ENCODE assay signal across 19 cellular contexts in genomic region chr9:132002827-132003704, GRCh38.
DNase-seq lines count a peak whose midpoint lies in the region; ATAC-seq and TF ChIP-seq lines count a peak whose summit lies in the region.
"Had no signal": no experiment of that assay in that cellular context is flagged by ENCODE, and none has a peak within 500 bp of the region (broad histone marks: within the 10 kb centered on the region; RNA-seq: fewer than 3 reads in every experiment).

No MANE protein-coding gene starts in this region.

- no peak overlapping the region for H3K27ac Mint-ChIP-seq in stimulated activated memory B cell treated with anti-CD40 and anti-IgM and Interleukin-4, amounts not matched to agents 10 μg/mL and 1 μg/mL and 100 μg/mL, for 72 hours
- H3K27ac Mint-ChIP-seq in activated T-cell treated with anti-CD3 and anti-CD28 coated beads, Interleukin-2, amount 50 U/mL, for 24 hours, result no peak overlapping the region
- H3K27ac Mint-ChIP-seq: activated CD4-positive, alpha-beta memory T cell treated with anti-CD3 and anti-CD28 coated beads for 36 hours; stimulated activated naive CD8-positive, alpha-beta T cell treated with anti-CD3 and anti-CD28 coated beads, Interleukin-15, Interleukin-2, amounts not matched to agents 100 ng/mL and 50 ng/mL, for 24 hours had no signal

- H2AFZ ChIP-seq in Loucy (ENCODE audit: low read length), result no peak overlapping the region

- no peaks in the 10 kb centered on the region for H3K27me3 ChIP-seq in Loucy (ENCODE audit: insufficient read depth, low read length, poor library complexity, severe bottlenecking)
- H3K27me3 ChIP-seq: neutrophil, upper lobe of left lung had no signal

- H3K4me2 ChIP-seq in Loucy (ENCODE audit: low read depth, low read length, poor library complexity, severe bottlenecking), result peak overlapping the region; percentile 11
- H3K4me2 ChIP-seq: A549 had no signal

- H3K36me3 Mint-ChIP-seq in stimulated activated memory B cell treated with anti-CD40 and anti-IgM and Interleukin-4, amounts not matched to agents 10 μg/mL and 1 μg/mL and 100 μg/mL, for 72 hours, result peaks cover 30% of the 10 kb centered on the region
- peaks cover 24% of the 10 kb centered on the region for H3K36me3 Mint-ChIP-seq in activated T-cell treated with anti-CD3 and anti-CD28 coated beads, Interleukin-2, amount 50 U/mL, for 24 hours (ENCODE audit: low read depth)

- in situ Hi-C loops in astrocyte of the spinal cord (cut with HindIII; ENCODE audit: low sequenced_read_pairs), result no loop called here

- peaks cover 7% of the 10 kb centered on the region for H4K20me1 ChIP-seq in Loucy (ENCODE audit: insufficient read depth, low read length, poor library complexity, severe bottlenecking)

- peaks cover 3% of the 10 kb centered on the region; the same call in 1 of the 2 replicates for H3K36me3 ChIP-seq in Loucy (ENCODE audit: insufficient read depth, low read length)
- H3K36me3 ChIP-seq: neutrophil, upper lobe of left lung had no signal

- no peak overlapping the region for H3K4me3 ChIP-seq in Loucy (ENCODE audit: low read length, poor library complexity, severe bottlenecking)
- no peak overlapping the region for H3K4me3 ChIP-seq in astrocyte of the spinal cord (ENCODE audit: low read depth, low read length)
- H3K4me3 ChIP-seq: A549, upper lobe of left lung had no signal

- H3K4me1 ChIP-seq in Loucy (ENCODE audit: insufficient read depth, low read length, poor library complexity, severe bottlenecking), result peaks cover 39% of the 10 kb centered on the region

- H3K9me2 ChIP-seq in Loucy (replicated peaks; ENCODE audit: low read depth, low read length), result no peaks in the 10 kb centered on the region

- H3K4me3 Mint-ChIP-seq in stimulated activated memory B cell treated with anti-CD40 and anti-IgM and Interleukin-4, amounts not matched to agents 10 μg/mL and 1 μg/mL and 100 μg/mL, for 72 hours, result no peak overlapping the region
- no peak overlapping the region for H3K4me3 Mint-ChIP-seq in activated T-cell treated with anti-CD3 and anti-CD28 coated beads, Interleukin-2, amount 50 U/mL, for 24 hours
- H3K4me3 Mint-ChIP-seq: activated CD4-positive, alpha-beta memory T cell treated with anti-CD3 and anti-CD28 coated beads for 36 hours; CD4-positive, CD25-positive, alpha-beta regulatory T cell; stimulated activated naive CD8-positive, alpha-beta T cell treated with anti-CD3 and anti-CD28 coated beads, Interleukin-15, Interleukin-2, amounts not matched to agents 100 ng/mL and 50 ng/mL, for 24 hours had no signal

- TF ChIP-seq CTCF in Loucy (conservative IDR thresholded peaks at IDR 0.05; ENCODE audit: low read length), result no peak
- TF ChIP-seq CTCF in astrocyte of the spinal cord (IDR thresholded peaks at IDR 0.05; ENCODE audit: low read depth, low read length), result no peak

- peak; percentile 8 for ATAC-seq in stimulated activated memory B cell treated with anti-CD40 and anti-IgM and Interleukin-4, amounts not matched to agents 10 μg/mL and 1 μg/mL and 100 μg/mL, for 72 hours
- no peak for ATAC-seq in GM21825 (IDR thresholded peaks at IDR 0.05; ENCODE audit: unreplicated experiment)
- ATAC-seq: A549, HepG2 had no signal

- no peaks in the 10 kb centered on the region for H3K27me3 Mint-ChIP-seq in stimulated activated memory B cell treated with anti-CD40 and anti-IgM and Interleukin-4, amounts not matched to agents 10 μg/mL and 1 μg/mL and 100 μg/mL, for 72 hours
- no peaks in the 10 kb centered on the region for H3K27me3 Mint-ChIP-seq in activated T-cell treated with anti-CD3 and anti-CD28 coated beads, Interleukin-2, amount 50 U/mL, for 24 hours
- H3K27me3 Mint-ChIP-seq: activated CD4-positive, alpha-beta memory T cell treated with anti-CD3 and anti-CD28 coated beads for 36 hours; CD4-positive, CD25-positive, alpha-beta regulatory T cell; stimulated activated naive CD8-positive, alpha-beta T cell treated with anti-CD3 and anti-CD28 coated beads, Interleukin-15, Interleukin-2, amounts not matched to agents 100 ng/mL and 50 ng/mL, for 24 hours had no signal

- peaks cover 4% of the 10 kb centered on the region for H3F3A ChIP-seq in Loucy (ENCODE audit: low read depth)

- no peaks in the 10 kb centered on the region for H3K9me3 Mint-ChIP-seq in stimulated activated memory B cell treated with anti-CD40 and anti-IgM and Interleukin-4, amounts not matched to agents 10 μg/mL and 1 μg/mL and 100 μg/mL, for 72 hours
- H3K9me3 Mint-ChIP-seq in activated T-cell treated with anti-CD3 and anti-CD28 coated beads, Interleukin-2, amount 50 U/mL, for 24 hours, result peaks cover 4% of the 10 kb centered on the region
- H3K9me3 Mint-ChIP-seq: CD4-positive, CD25-positive, alpha-beta regulatory T cell; stimulated activated naive CD8-positive, alpha-beta T cell treated with anti-CD3 and anti-CD28 coated beads, Interleukin-15, Interleukin-2, amounts not matched to agents 100 ng/mL and 50 ng/mL, for 24 hours had no signal

- H3K9ac ChIP-seq in Loucy (ENCODE audit: low read depth, low read length, poor library complexity, severe bottlenecking), result no peak overlapping the region

- H3K9me3 ChIP-seq in Loucy (ENCODE audit: insufficient read depth, low read depth, low read length), result no peaks in the 10 kb centered on the region
- H3K9me3 ChIP-seq: A549, neutrophil, upper lobe of left lung had no signal

- peaks cover 29% of the 10 kb centered on the region for H3K79me2 ChIP-seq in Loucy (ENCODE audit: insufficient read depth, low read length)

- DNase-seq in NOMO-1 treated with DMSO at 0.1 percent for 48 hours (lab: John Stamatoyannopoulos, UW; ENCODE audit: unreplicated experiment) (peak; percentile 4), NOMO-1 treated with dmso at 0.1 percent for 144 hours (lab: John Stamatoyannopoulos, UW; ENCODE audit: unreplicated experiment) (no peak), astrocyte of the spinal cord (ENCODE audit: low read depth, low spot score) (peak; percentile 25), HCEC 1CT (no peak)
- DNase-seq in activated T-cell treated with anti-CD3 and anti-CD28 coated beads, Interleukin-2, amount 50 U/mL, for 24 hours, result no peak
- DNase-seq: activated CD4-positive, alpha-beta memory T cell treated with anti-CD3 and anti-CD28 coated beads for 36 hours; DMS79; midbrain; NCI-H1048; retina; upper lobe of left lung had no signal

- peaks cover 53% of the 10 kb centered on the region for H3K4me1 Mint-ChIP-seq in stimulated activated memory B cell treated with anti-CD40 and anti-IgM and Interleukin-4, amounts not matched to agents 10 μg/mL and 1 μg/mL and 100 μg/mL, for 72 hours
- peaks cover 75% of the 10 kb centered on the region for H3K4me1 Mint-ChIP-seq in activated T-cell treated with anti-CD3 and anti-CD28 coated beads, Interleukin-2, amount 50 U/mL, for 24 hours (ENCODE audit: low read depth)

Comparison
In these comparisons a context has a peak if more than half of its experiments do, and no peak if none do; other contexts are left out.
1. DNase-seq: peak in NOMO-1 treated with DMSO at 0.1 percent for 48 hours (single experiment) and astrocyte of the spinal cord (single experiment); none in NOMO-1 treated with dmso at 0.1 percent for 144 hours (single experiment), activated T-cell treated with anti-CD3 and anti-CD28 coated beads, Interleukin-2, amount 50 U/mL, for 24 hours (single experiment) and HCEC 1CT (single experiment).